Comparison of ENCODE assay signal across 9 cellular contexts in the genomic region with DNA sequence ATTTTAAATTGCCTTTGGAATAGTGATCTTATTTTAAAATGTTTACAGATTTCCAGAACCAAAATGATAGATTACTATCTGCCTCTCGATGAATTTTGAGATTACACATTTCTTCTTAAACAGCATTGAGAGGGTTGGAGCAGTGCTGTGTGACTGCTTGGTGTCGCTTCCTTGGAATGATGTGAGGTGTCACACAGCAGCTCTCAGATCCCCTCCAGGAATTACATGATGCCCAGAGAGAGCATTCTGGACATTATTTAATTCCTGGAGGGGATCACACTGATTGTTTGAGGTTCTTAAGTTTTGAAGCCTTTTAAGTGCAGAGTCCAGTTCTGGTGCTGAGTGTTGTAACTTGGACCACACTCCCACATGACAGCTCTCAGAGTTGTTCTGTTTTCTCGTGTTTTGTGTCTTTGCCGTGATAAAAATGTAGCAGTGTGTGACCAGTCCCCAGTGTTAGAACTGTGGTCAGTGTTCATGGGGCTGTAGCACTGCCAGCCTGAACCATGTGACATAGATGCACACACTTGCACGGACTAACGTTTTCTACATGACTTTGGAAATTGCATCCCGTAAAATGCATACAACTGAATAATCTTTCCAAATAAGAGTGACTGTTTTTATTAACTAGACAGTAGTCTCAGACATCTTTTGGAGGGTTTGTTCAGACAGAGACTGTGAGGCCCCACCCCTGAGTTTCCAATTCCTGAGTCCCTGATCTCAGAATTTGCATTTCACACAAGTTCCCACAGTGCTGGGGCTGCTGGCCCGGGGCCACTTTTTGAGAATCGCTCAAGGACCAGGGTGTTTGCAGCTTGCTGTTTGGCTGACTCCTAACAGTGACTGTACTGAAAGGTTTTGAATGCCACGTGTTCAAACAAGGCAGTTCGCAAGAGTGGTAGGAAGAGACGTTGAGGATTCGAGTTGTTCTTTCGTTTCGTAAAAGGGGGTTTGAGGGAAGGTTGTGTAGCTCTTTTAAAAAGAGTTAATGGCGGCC. TPM values are rescaled to one million over a fixed set of nuclear protein-coding genes. Genes with fewer than 3 reads are reported as not detected.
DNase-seq lines count a peak whose midpoint lies in the region; ATAC-seq and TF ChIP-seq lines count a peak whose summit lies in the region.
"Had no signal": no experiment of that assay in that cellular context is flagged by ENCODE, and none has a peak within 500 bp of the region (broad histone marks: within the 10 kb centered on the region; RNA-seq: fewer than 3 reads in every experiment).

No MANE protein-coding gene starts in this region.

- POLR2A ChIA-PET in A673 (lab: Charles Lee; ENCODE audit: low non-redundant PET), result no interaction called here

- no peak for DNase-seq in A673 (ENCODE audit: low spot score)
- DNase-seq in NAMALWA (ENCODE audit: low spot score), result peak; percentile 86
- DNase-seq in left cardiac atrium, result peak; percentile 72
- DNase-seq in effector CD4-positive, alpha-beta T cell, result no peak
- no peak for DNase-seq in NCI-H128 (lab: John Stamatoyannopoulos, UW; ENCODE audit: unreplicated experiment)
- DNase-seq: BE2C had no signal

- CTCF ChIA-PET in A673 (lab: Charles Lee), result no interaction called here

- H3K36me3 ChIP-seq in A673 (ENCODE audit: insufficient read depth, low read length, poor library complexity, severe bottlenecking), result peaks cover 51% of the 10 kb centered on the region

- BruUV-seq in A673 (replicated peaks; lab: Mats Ljungman, UMichigan), result no TSS peak

- ATAC-seq in GM19025 (IDR thresholded peaks at IDR 0.05; ENCODE audit: low read depth, unreplicated experiment) (peak; percentile 38), left cardiac atrium (peak; percentile 68 to 72), HG02623 (IDR thresholded peaks at IDR 0.05; ENCODE audit: unreplicated experiment) (no peak), GM21360 (IDR thresholded peaks at IDR 0.05; ENCODE audit: unreplicated experiment) (no peak)

- peak overlapping the region; percentile 34 for H3K27ac ChIP-seq in A673 (ENCODE audit: low read depth, low read length, poor library complexity, severe bottlenecking)

- no peaks in the 10 kb centered on the region for H3K4me1 ChIP-seq in A673 (ENCODE audit: insufficient read depth, low read length, poor library complexity, severe bottlenecking)
- H3K4me1 ChIP-seq: BE2C had no signal

- H3K4me3 ChIP-seq in A673 (ENCODE audit: low read depth, low read length, poor library complexity, severe bottlenecking), result no peak overlapping the region

- no peaks in the 10 kb centered on the region for H3K27me3 ChIP-seq in A673 (replicated peaks; ENCODE audit: insufficient read depth, low read depth, low read length, poor library complexity)
- H3K27me3 ChIP-seq: BE2C had no signal

- intact Hi-C loops in A673 (cut with micrococcal nuclease; ENCODE audit: unreplicated experiment), result no loop called here
- intact Hi-C loops in left cardiac atrium (cut with DNase I), result no loop called here

- H3K9me3 ChIP-seq in A673 (ENCODE audit: low read depth, low read length, poor library complexity, severe bottlenecking), result no peaks in the 10 kb centered on the region
- H3K9me3 ChIP-seq: BE2C had no signal

- no peak for TF ChIP-seq CTCF in A673 (conservative IDR thresholded peaks at IDR 0.05; ENCODE audit: low read depth, low read length)

RNA-seq across cellular contexts. Expression of gene XRCC3, which starts 26.0 kb away (rescaled TPM):
- total RNA-seq in A673 (2021), result 82.1 and 91.8 TPM in 2 replicates
- total RNA-seq in left cardiac atrium, result 1 to 10 TPM; 3.8 to 4.4 TPM

RNA-seq across cellular contexts. Expression of gene ZFYVE21, which starts 26.4 kb away (rescaled TPM):
- total RNA-seq in A673 (2021) (35.7 and 38.6 TPM in 2 replicates), left cardiac atrium (10 to 100 TPM; 47.0 to 48.7 TPM)

Comparison
In these comparisons a context has a peak if more than half of its experiments do, and no peak if none do; other contexts are left out.
1. DNase-seq: peak in NAMALWA (single experiment) and left cardiac atrium (single experiment); none in A673 (single experiment), effector CD4-positive, alpha-beta T cell (single experiment) and NCI-H128 (single experiment).
2. ATAC-seq: peak in GM19025 (single experiment) and left cardiac atrium (2 of 2); none in HG02623 (single experiment) and GM21360 (single experiment).
3. RNA of gene XRCC3, which starts 26.0 kb away (total RNA-seq): 82.1 to 91.8 TPM in A673; 3.8 to 4.4 TPM in left cardiac atrium; every median in the first group is over 10 times any median in the second.